8 cellular contexts compared by ENCODE assay signal in the genomic region with DNA sequence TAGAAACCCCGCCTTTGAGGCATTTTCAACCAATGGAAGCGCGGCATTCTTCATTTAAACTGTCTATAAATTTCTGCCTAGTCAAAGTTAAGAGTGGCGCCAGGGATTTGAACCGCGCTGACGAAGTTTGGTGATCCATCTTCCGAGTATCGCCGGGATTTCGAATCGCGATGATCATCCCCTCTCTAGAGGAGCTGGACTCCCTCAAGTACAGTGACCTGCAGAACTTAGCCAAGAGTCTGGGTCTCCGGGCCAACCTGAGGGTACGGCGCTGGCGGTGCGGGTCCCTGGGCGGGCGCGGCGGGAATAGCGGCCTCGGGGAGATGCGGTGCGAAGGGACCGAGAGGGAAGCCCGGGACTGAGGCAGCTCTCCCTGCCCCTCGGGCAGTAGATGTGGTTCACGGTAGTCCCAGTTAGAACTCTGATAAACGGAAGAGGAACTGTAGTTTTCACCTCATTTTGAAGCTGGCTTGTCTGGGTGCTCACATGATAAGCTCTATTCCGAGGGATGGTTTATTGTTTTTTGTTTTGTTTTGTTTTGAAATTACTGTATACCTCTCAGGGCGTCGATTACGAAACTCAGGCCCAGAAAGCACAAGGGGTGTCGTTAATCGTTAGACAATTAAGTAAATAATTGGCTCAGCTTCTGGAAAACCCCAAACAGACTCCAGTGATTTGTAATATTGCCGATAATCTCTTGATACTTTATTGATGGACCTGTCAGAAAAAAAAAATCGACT. TPM values are rescaled to one million over a fixed set of nuclear protein-coding genes. Genes with fewer than 3 reads are reported as not detected.
DNase-seq lines count a peak whose midpoint lies in the region; ATAC-seq, FAIRE-seq and TF ChIP-seq lines count a peak whose summit lies in the region.

A gene with protein sequence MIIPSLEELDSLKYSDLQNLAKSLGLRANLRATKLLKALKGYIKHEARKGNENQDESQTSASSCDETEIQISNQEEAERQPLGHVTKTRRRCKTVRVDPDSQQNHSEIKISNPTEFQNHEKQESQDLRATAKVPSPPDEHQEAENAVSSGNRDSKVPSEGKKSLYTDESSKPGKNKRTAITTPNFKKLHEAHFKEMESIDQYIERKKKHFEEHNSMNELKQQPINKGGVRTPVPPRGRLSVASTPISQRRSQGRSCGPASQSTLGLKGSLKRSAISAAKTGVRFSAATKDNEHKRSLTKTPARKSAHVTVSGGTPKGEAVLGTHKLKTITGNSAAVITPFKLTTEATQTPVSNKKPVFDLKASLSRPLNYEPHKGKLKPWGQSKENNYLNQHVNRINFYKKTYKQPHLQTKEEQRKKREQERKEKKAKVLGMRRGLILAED (plus strand): TSS at position 94 of the 740 bp plus-strand sequence. CDS start 77 bp downstream, at position 171.

- H3K27me3 ChIP-seq in bronchial epithelial cell (ENCODE audit: control insufficient read depth, insufficient read depth, low read length) (no peaks in the 10 kb centered on the region), HepG2 (ENCODE audit: control insufficient read depth in 1 of 2, insufficient read depth in 2 of 2, low read length in 2 of 2) (no peaks in the 10 kb centered on the region; a peak in 1 of 5 replicates), testis (no peaks in the 10 kb centered on the region)

- TF ChIP-seq CTCF in 22Rv1 (IDR thresholded peaks at IDR 0.05) (no peak), GM12875 (IDR thresholded peaks at IDR 0.05; ENCODE audit: borderline replicate concordance, insufficient read depth, low read depth, low read length) (no peak), bronchial epithelial cell (IDR thresholded peaks at IDR 0.05; ENCODE audit: insufficient read depth, low read length, severe bottlenecking) (no peak), HepG2 (CRISPR knock-in tag; IDR thresholded peaks at IDR 0.05) (no peak), testis (IDR thresholded peaks at IDR 0.05) (no peak)

- FAIRE-seq in bronchial epithelial cell (lab: Jason Lieb, UNC) (no peak), HepG2 (lab: Jason Lieb, UNC) (peak; percentile 54)

- DNase-seq in NCI-H69 (lab: John Stamatoyannopoulos, UW) (peak; percentile 88), bronchial epithelial cell (ENCODE audit: low read depth) (peak; percentile 49), HepG2 (ENCODE audit: low spot score) (peak; percentile 38), testis (no peak), cortex of kidney (lab: John Stamatoyannopoulos, UW) (no peak)

- peak within 1 kb of the TSS; percentile 87 for H3K9ac ChIP-seq in HepG2 (ENCODE audit: insufficient read depth, low read depth, low read length)

- TF ChIP-seq EP300 in HepG2 (IDR thresholded peaks at IDR 0.05; ENCODE audit: low read depth in 2 of 2, low read length in 2 of 2) (no peak), HepG2 (CRISPR knock-in tag; IDR thresholded peaks at IDR 0.05; ENCODE audit: borderline replicate concordance) (peak; percentile 28; the same call in 1 of the 2 replicates)

- no peak for TF ChIP-seq RAD21 in HepG2 (CRISPR knock-in tag; IDR thresholded peaks at IDR 0.05)

- peak within 1 kb of the TSS; percentile 69 for H3K4me2 ChIP-seq in HepG2 (ENCODE audit: low read depth, low read length)

- H3K36me3 ChIP-seq in bronchial epithelial cell (ENCODE audit: control insufficient read depth, insufficient read depth, low read length) (no peaks in the 10 kb centered on the region), HepG2 (replicated peaks in 1 of 2; ENCODE audit: control insufficient read depth in 1 of 2, insufficient read depth in 2 of 2, low read length in 2 of 2) (peaks cover 0 to 4% of the 10 kb centered on the region in 2 experiments; a peak in 2 of 5 replicates), testis (ENCODE audit: low read depth, missing control alignments) (no peaks in the 10 kb centered on the region)

- H3K79me2 ChIP-seq in HepG2 (ENCODE audit: insufficient read depth, low read length), result peaks cover 45% of the 10 kb centered on the region

- intact Hi-C loops in HepG2 (cut with micrococcal nuclease; ENCODE audit: unreplicated experiment), result loop anchor here (1.0 to 5.0 kb wide), 3 partner anchors 46 to 426 kb away; a partner anchor contains a TSS
- intact Hi-C loops in testis (cut with DNase I; ENCODE audit: low total_unique reads), result no loop called here

- CTCF ChIA-PET in HepG2 (lab: Yijun Ruan, JAX; ENCODE audit: low intra/inter-chr PET ratio, low total read pairs), result interaction anchor here (1.4 kb wide), 1 partner anchor 102 kb away, joined by 3 read pairs; a partner anchor contains a TSS

- H4K20me1 ChIP-seq in HepG2 (ENCODE audit: insufficient read depth, low read length), result no peaks in the 10 kb centered on the region

- TF ChIP-seq POLR2A in HepG2 (IDR thresholded peaks at IDR 0.05; ENCODE audit: insufficient read depth in 1 of 2, low read depth in 2 of 2, low read length in 2 of 2), result peak; percentile 66 to 95; a peak in 3 of 4 replicates
- TF ChIP-seq POLR2A in testis (IDR thresholded peaks at IDR 0.05), result no peak

- TSS peak; percentile 92 for BruUV-seq in HepG2 (replicated peaks; lab: Mats Ljungman, UMichigan)

- H3K4me3 ChIP-seq in GM12875 (ENCODE audit: low read depth, low read length) (peak within 1 kb of the TSS; percentile 100), bronchial epithelial cell (ENCODE audit: low read depth, low read length) (peak within 1 kb of the TSS; percentile 98), HepG2 (replicated peaks in 1 of 3; ENCODE audit: insufficient read depth in 1 of 3, low read depth in 2 of 3, low read length in 3 of 3) (peak within 1 kb of the TSS; percentile 95 to 100 (median 99)), testis (peak within 1 kb of the TSS; percentile 64 to 97)

- H3K27ac ChIP-seq in 22Rv1 (peak within 1 kb of the TSS; percentile 96), HepG2 (ENCODE audit: extremely low read length, insufficient read depth, low read length) (peak within 1 kb of the TSS; percentile 88), testis (peak within 1 kb of the TSS; percentile 55 to 69)

- POLR2A ChIA-PET in HepG2 (lab: Yijun Ruan, JAX), result interaction anchor here (0.8 to 1.6 kb wide), 3 partner anchors 10 to 102 kb away, joined by 3 to 9 read pairs (median 6); a partner anchor contains a TSS

- in situ Hi-C loops in HepG2 (cut with HindIII; ENCODE audit: extremely low pct_ligation_motif_present, low pct_unique_long_range_greater_than_20kb), result loop anchor here (5.0 kb wide), 1 partner anchor 51 kb away; no protein-coding TSS in a partner anchor

- ATAC-seq in HG02798 (IDR thresholded peaks at IDR 0.05; ENCODE audit: poor library complexity, unreplicated experiment) (peak; percentile 25), HepG2 (peak; percentile 57)

- peaks cover 44% of the 10 kb centered on the region for H3K4me1 ChIP-seq in HepG2 (ENCODE audit: insufficient read depth, low read length)
- H3K4me1 ChIP-seq in testis, result no peaks in the 10 kb centered on the region

- WGBS in HepG2 (ENCODE audit: low lambda C conversion rate), result 0% methylated on average over 17 of the region's 39 CpGs
- 1% methylated on average over 28 to 39 of the region's 39 CpGs for WGBS in testis, 2 donors

- no peaks in the 10 kb centered on the region for H3K9me3 ChIP-seq in HepG2 (ENCODE audit: low read length)
- no peaks in the 10 kb centered on the region for H3K9me3 ChIP-seq in testis

- peak within 1 kb of the TSS; percentile 90 for H2AFZ ChIP-seq in HepG2 (ENCODE audit: low read length)

TF ChIP-seq in HepG2, 621 proteins besides CTCF, POLR2A, EP300 and RAD21 (continues in another document):
- TF ChIP-seq CBX1 (IDR thresholded peaks at IDR 0.05; ENCODE audit: low read depth) (no peak), IKZF4 (CRISPR knock-in tag; IDR thresholded peaks at IDR 0.05; ENCODE audit: borderline replicate concordance, low read depth, not compliant biosample characterization) (no peak), ARNT2 (CRISPR knock-in tag; IDR thresholded peaks at IDR 0.05; ENCODE audit: low read depth) (no peak), ZSCAN22 (CRISPR knock-in tag; IDR thresholded peaks at IDR 0.05) (no peak), POGZ (CRISPR knock-in tag; IDR thresholded peaks at IDR 0.05) (peak; percentile 71; the same call in 1 of the 2 replicates)

RNA-seq across cellular contexts. Expression of the gene that starts here (rescaled TPM):
- total RNA-seq in bronchial epithelial cell, result 3.7 and 4.1 TPM in 2 replicates
- 106 and 162 TPM in 2 replicates for total RNA-seq in HepG2 (2016; rRNA removed; fragmentation: Illumina TruSeq; extraction: Trizol)
- total RNA-seq in HepG2 (2016; cell fraction: cytosol; rRNA removed; fragmentation: Illumina TruSeq; extraction: Trizol; ENCODE audit: low read depth), result 19.7 and 25.0 TPM in 2 replicates
- total RNA-seq in HepG2 (2016; cell fraction: insoluble cytoplasmic fraction; rRNA removed; fragmentation: Illumina TruSeq; extraction: Trizol), result 118 and 174 TPM in 2 replicates
- total RNA-seq in HepG2 (2016; cell fraction: membrane; rRNA removed; fragmentation: Illumina TruSeq; extraction: Trizol), result 24.3 and 25.6 TPM in 2 replicates
- 99.9 and 110 TPM in 2 replicates for total RNA-seq in HepG2 (2016; cell fraction: nucleus; rRNA removed; fragmentation: Illumina TruSeq; extraction: Trizol)
- 38.6 and 59.5 TPM in 2 replicates for polyA plus RNA-seq in HepG2 (2011; rRNA removed)
- 24.1 and 33.2 TPM in 2 replicates for polyA plus RNA-seq in HepG2 (2011; cell fraction: cytosol; rRNA removed)
- polyA plus RNA-seq in HepG2 (2011; cell fraction: nucleus; rRNA removed), result 44.2 and 78.6 TPM in 2 replicates
- 24.1 and 45.2 TPM in 2 replicates for polyA plus RNA-seq in HepG2 (2012)
- polyA plus RNA-seq in HepG2 (2016; cell fraction: cytosol; fragmentation: Illumina TruSeq; extraction: Trizol; ENCODE audit: low read depth), result 4.8 and 5.5 TPM in 2 replicates
- 145 and 155 TPM in 2 replicates for polyA plus RNA-seq in HepG2 (2016; cell fraction: insoluble cytoplasmic fraction; fragmentation: Illumina TruSeq; extraction: Trizol; ENCODE audit: low read depth)
- 11.6 and 13.5 TPM in 2 replicates for polyA plus RNA-seq in HepG2 (2016; cell fraction: membrane; fragmentation: Illumina TruSeq; extraction: Trizol; ENCODE audit: low read depth)
- 118 and 119 TPM in 2 replicates for polyA plus RNA-seq in HepG2 (2016; cell fraction: nucleus; fragmentation: Illumina TruSeq; extraction: Trizol; ENCODE audit: insufficient read depth, low read depth)
- polyA minus RNA-seq in HepG2 (2011; rRNA and poly(A)+ RNA removed; ENCODE audit: low replicate concordance), result 33.6 and 331 TPM in 2 replicates
- polyA minus RNA-seq in HepG2 (2011; cell fraction: cytosol; rRNA and poly(A)+ RNA removed), result 11.1 and 19.5 TPM in 2 replicates
- 72.7 and 75.4 TPM in 2 replicates for polyA minus RNA-seq in HepG2 (2011; cell fraction: nucleus; rRNA and poly(A)+ RNA removed)
- 10 to 100 TPM; 19.5 to 20.2 TPM for total RNA-seq in testis
- 40.2 TPM for polyA plus RNA-seq in testis (ENCODE audit: insufficient read depth, low read depth, low replicate concordance)

Comparison
In these comparisons a context has a peak if more than half of its experiments do, and no peak if none do; other contexts are left out.
1. DNase-seq: peak in NCI-H69 (single experiment), bronchial epithelial cell (single experiment) and HepG2 (single experiment); none in testis (single experiment) and cortex of kidney (single experiment).
2. Peak in every context shown above with its lines, with median percentiles within 50 percentile points of each other: H3K27ac ChIP-seq and H3K4me3 ChIP-seq.